Comparison of ENCODE assay signal across 16 cellular contexts in the genomic region with DNA sequence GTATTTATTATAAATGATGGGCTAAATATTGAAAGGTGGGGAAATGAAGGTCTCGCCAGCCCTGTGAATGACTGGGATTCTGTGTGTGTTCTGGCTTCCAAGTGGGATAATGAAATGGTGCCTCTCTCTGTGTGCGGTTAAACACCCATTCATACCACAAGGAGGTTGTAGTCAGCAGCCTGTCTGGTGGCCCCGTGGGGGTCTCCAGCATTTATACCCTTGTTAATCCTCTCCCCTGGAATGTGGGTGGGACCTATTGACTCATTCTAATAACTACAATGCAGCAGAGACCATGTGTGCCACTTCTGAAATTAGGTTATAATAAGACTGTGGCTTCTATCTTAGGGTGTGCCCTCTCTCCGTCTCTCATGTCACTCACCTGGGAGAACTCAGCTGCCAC.
DNase-seq lines count a peak whose midpoint lies in the region; TF ChIP-seq lines count a peak whose summit lies in the region.
"Had no signal": no experiment of that assay in that cellular context is flagged by ENCODE, and none has a peak within 500 bp of the region (broad histone marks: within the 10 kb centered on the region; RNA-seq: fewer than 3 reads in every experiment).

No MANE protein-coding gene starts in this region.

- H3K4me2 ChIP-seq in H9 (ENCODE audit: insufficient read depth, insufficient read length, low read length) = no peak overlapping the region

- peaks cover 12% of the 10 kb centered on the region; the same call in 1 of the 2 replicates for H3K79me2 ChIP-seq in H9 (ENCODE audit: insufficient read depth, low read length)

- no peak overlapping the region for H3K23ac ChIP-seq in H9 (ENCODE audit: insufficient read length, low read depth, low read length)

- no peak for TF ChIP-seq CTCF in H9 (conservative IDR thresholded peaks at IDR 0.05)

- H4K5ac ChIP-seq in H9 (ENCODE audit: insufficient read length, low read depth, low read length) = no peak overlapping the region

- no peaks in the 10 kb centered on the region for H3K27me3 ChIP-seq in H9 (ENCODE audit: insufficient read depth, low read length)
- no peaks in the 10 kb centered on the region for H3K27me3 ChIP-seq in muscle layer of colon (ENCODE audit: control insufficient read depth in 1 of 2, insufficient read depth in 2 of 2, low read length in 2 of 2)

- H2AK5ac ChIP-seq in H9 (ENCODE audit: insufficient read length, low read length) = no peak overlapping the region

- no peak overlapping the region for H2BK5ac ChIP-seq in H9 (ENCODE audit: insufficient read length, low read length)

- H3K27me3 Mint-ChIP-seq in H9 (ENCODE audit: low read depth) = no peaks in the 10 kb centered on the region
- no peaks in the 10 kb centered on the region for H3K27me3 Mint-ChIP-seq in activated naive CD8-positive, alpha-beta T cell treated with anti-CD3 and anti-CD28 coated beads for 36 hours
- H3K27me3 Mint-ChIP-seq: activated naive CD4-positive, alpha-beta T cell treated with anti-CD3 and anti-CD28 coated beads, Interleukin-2, amount 10 ng/mL, durations not matched to agents 7 days and 5 days; activated T-cell treated with anti-CD3 and anti-CD28 coated beads, Interleukin-2, amount 50 U/mL, for 24 hours had no signal

- H3K36me3 Mint-ChIP-seq in H9 (ENCODE audit: insufficient read depth in 1 of 3, low read depth in 3 of 3) = peaks cover 19 to 27% (median 20%) of the 10 kb centered on the region in 3 experiments
- no peaks in the 10 kb centered on the region for H3K36me3 Mint-ChIP-seq in activated naive CD8-positive, alpha-beta T cell treated with anti-CD3 and anti-CD28 coated beads for 36 hours
- H3K36me3 Mint-ChIP-seq: activated naive CD4-positive, alpha-beta T cell treated with anti-CD3 and anti-CD28 coated beads, Interleukin-2, amount 10 ng/mL, durations not matched to agents 7 days and 5 days had no signal

- H3K56ac ChIP-seq in H9 (ENCODE audit: insufficient read length, low read depth, low read length) = no peak overlapping the region

- no peaks in the 10 kb centered on the region for H3K36me3 ChIP-seq in muscle layer of colon (ENCODE audit: insufficient read depth, low read length)

- DNase-seq in H9 (no peak), astrocyte of the hippocampus (ENCODE audit: low read depth, low spot score) (peak; percentile 85), dermis blood vessel endothelial cell (no peak), dedifferentiated amniotic fluid mesenchymal stem cell (ENCODE audit: extremely low spot score) (no peak), T-helper 9 cell (no peak)
- no peak for DNase-seq in activated naive CD8-positive, alpha-beta T cell treated with anti-CD3 and anti-CD28 coated beads for 36 hours
- DNase-seq: activated naive CD4-positive, alpha-beta T cell treated with anti-CD3 and anti-CD28 coated beads, Interleukin-2, amount 10 ng/mL, durations not matched to agents 7 days and 5 days; activated T-cell treated with anti-CD3 and anti-CD28 coated beads, Interleukin-2, amount 50 U/mL, for 24 hours; GF-D8; kidney glomerular epithelial cell; NCI-H2107; T1000 had no signal

- H3K27ac ChIP-seq in H9 (ENCODE audit: insufficient read length, low read depth, low read length) (no peak overlapping the region), muscle layer of colon (ENCODE audit: low read depth, low read length) (peak overlapping the region; percentile 71), temporal lobe (ENCODE audit: low read depth, low read length) (peak overlapping the region; percentile 4)
- H3K27ac ChIP-seq: epithelial cell of prostate had no signal

- no peak overlapping the region for H4K91ac ChIP-seq in H9 (ENCODE audit: insufficient read length, low read depth, low read length)

- H3K79me1 ChIP-seq in H9 (ENCODE audit: insufficient read depth, low read depth, low read length, poor library complexity, severe bottlenecking) = peaks cover 7% of the 10 kb centered on the region

- H2BK20ac ChIP-seq in H9 (ENCODE audit: low read depth, low read length, poor library complexity, severe bottlenecking) = no peak overlapping the region

- no peaks in the 10 kb centered on the region for H3K9me3 ChIP-seq in H9 (ENCODE audit: control insufficient read depth, low read depth, low read length)
- H3K9me3 ChIP-seq in muscle layer of colon (ENCODE audit: low read length) = no peaks in the 10 kb centered on the region

- no peaks in the 10 kb centered on the region for H4K20me1 ChIP-seq in H9 (ENCODE audit: control insufficient read depth, insufficient read depth, insufficient read length)

- H2BK15ac ChIP-seq in H9 (ENCODE audit: low read depth, low read length) = no peak overlapping the region

- no peak overlapping the region for H2AFZ ChIP-seq in H9 (ENCODE audit: low read length)

- H3T11ph ChIP-seq in H9 (ENCODE audit: low read length) = no peak overlapping the region

- H3K27ac Mint-ChIP-seq in H9 = peak overlapping the region; percentile 92 to 96 (median 94); a peak in 5 of 7 replicates
- no peak overlapping the region for H3K27ac Mint-ChIP-seq in activated naive CD8-positive, alpha-beta T cell treated with anti-CD3 and anti-CD28 coated beads for 36 hours
- H3K27ac Mint-ChIP-seq: activated naive CD4-positive, alpha-beta T cell treated with anti-CD3 and anti-CD28 coated beads, Interleukin-2, amount 10 ng/mL, durations not matched to agents 7 days and 5 days; activated T-cell treated with anti-CD3 and anti-CD28 coated beads, Interleukin-2, amount 50 U/mL, for 24 hours had no signal

- H3K14ac ChIP-seq in H9 (ENCODE audit: insufficient read depth, low read length) = no peak overlapping the region; the same call in 1 of the 2 replicates

- H3K18ac ChIP-seq in H9 (ENCODE audit: insufficient read length, low read depth, low read length) = no peak overlapping the region

- peaks cover 43 to 47% of the 10 kb centered on the region in 2 experiments for H3K4me1 Mint-ChIP-seq in H9
- H3K4me1 Mint-ChIP-seq in activated naive CD8-positive, alpha-beta T cell treated with anti-CD3 and anti-CD28 coated beads for 36 hours = no peaks in the 10 kb centered on the region
- H3K4me1 Mint-ChIP-seq: activated naive CD4-positive, alpha-beta T cell treated with anti-CD3 and anti-CD28 coated beads, Interleukin-2, amount 10 ng/mL, durations not matched to agents 7 days and 5 days had no signal

- no CpG with 5 or more reads among the region's 4 CpGs for WGBS in H9 (ENCODE audit: extremely low coverage, insufficient read length, low lambda C conversion rate)

- no peak overlapping the region for H3K4me3 Mint-ChIP-seq in H9
- no peak overlapping the region for H3K4me3 Mint-ChIP-seq in activated naive CD8-positive, alpha-beta T cell treated with anti-CD3 and anti-CD28 coated beads for 36 hours
- H3K4me3 Mint-ChIP-seq: activated naive CD4-positive, alpha-beta T cell treated with anti-CD3 and anti-CD28 coated beads, Interleukin-2, amount 10 ng/mL, durations not matched to agents 7 days and 5 days; activated T-cell treated with anti-CD3 and anti-CD28 coated beads, Interleukin-2, amount 50 U/mL, for 24 hours; neural crest cell had no signal

- H2BK120ac ChIP-seq in H9 (ENCODE audit: low read depth, low read length, poor library complexity, severe bottlenecking) = no peak overlapping the region

- H3K4me1 ChIP-seq in H9 (ENCODE audit: insufficient read depth, low read length) (peaks cover 4% of the 10 kb centered on the region; the same call in 1 of the 2 replicates), muscle layer of colon (ENCODE audit: insufficient read depth, low read length) (peaks cover 36% of the 10 kb centered on the region)

- no peak overlapping the region for H4K8ac ChIP-seq in H9 (replicated peaks; ENCODE audit: insufficient read length, low read depth, low read length)

- H3K4ac ChIP-seq in H9 (ENCODE audit: low read depth, low read length) = no peak overlapping the region

- no peak overlapping the region for H3K9ac ChIP-seq in H9 (ENCODE audit: extremely low read depth, insufficient read length, low read length)
- H3K9ac ChIP-seq in muscle layer of colon (ENCODE audit: low read length) = no peak overlapping the region

- no peak overlapping the region for H2BK12ac ChIP-seq in H9 (ENCODE audit: insufficient read length, low read depth, low read length)

- H3K23me2 ChIP-seq in H9 (ENCODE audit: insufficient read length, low read depth, low read length, poor library complexity, severe bottlenecking) = no peaks in the 10 kb centered on the region

- H3K9me3 Mint-ChIP-seq in H9 = peaks cover 0 to 3% of the 10 kb centered on the region in 2 experiments; a peak in 1 of 5 replicates
- H3K9me3 Mint-ChIP-seq in activated naive CD8-positive, alpha-beta T cell treated with anti-CD3 and anti-CD28 coated beads for 36 hours = peaks cover 7% of the 10 kb centered on the region
- H3K9me3 Mint-ChIP-seq: neural crest cell had no signal

- no peak overlapping the region for H3K4me3 ChIP-seq in muscle layer of colon (ENCODE audit: low read depth in 1 of 2, low read length in 2 of 2)
